8 cellular contexts compared by ENCODE assay signal in the genomic region with DNA sequence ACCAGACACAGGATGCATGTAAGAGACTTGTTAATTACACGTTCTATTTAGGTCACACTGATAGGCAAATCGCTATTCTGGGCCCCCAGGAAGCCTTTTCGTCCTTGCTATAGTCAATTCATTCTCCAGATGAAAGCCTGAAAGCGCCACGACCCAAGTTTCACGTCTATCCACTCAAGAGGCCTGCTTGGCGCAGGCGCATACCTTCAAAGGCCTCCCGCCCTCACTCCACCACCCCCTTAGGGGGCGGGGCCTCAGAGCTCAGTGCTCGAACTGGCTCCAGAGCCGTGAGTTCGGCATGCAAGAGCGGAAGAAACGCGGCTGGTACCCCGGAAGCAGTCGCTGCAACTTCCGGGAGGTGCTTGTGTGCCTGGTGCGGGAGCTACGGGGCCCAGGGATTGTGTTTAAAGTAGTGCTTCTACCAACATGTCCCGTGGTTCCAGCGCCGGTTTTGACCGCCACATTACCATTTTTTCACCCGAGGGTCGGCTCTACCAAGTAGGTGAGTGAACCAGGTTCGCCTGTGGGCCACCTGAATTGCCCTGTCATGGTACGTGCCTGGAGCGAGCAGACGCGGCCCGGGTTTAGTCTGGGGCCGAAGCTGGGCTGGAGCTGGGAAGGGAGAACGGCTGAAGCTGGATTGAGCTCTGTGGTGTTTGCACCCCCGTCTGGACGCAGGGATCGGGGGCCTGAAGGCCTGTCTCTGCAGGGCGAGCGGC. TPM values are rescaled to one million over a fixed set of nuclear protein-coding genes. Genes with fewer than 3 reads are reported as not detected.
DNase-seq lines count a peak whose midpoint lies in the region; ATAC-seq, FAIRE-seq and TF ChIP-seq lines count a peak whose summit lies in the region.

A gene (plus strand): TSS at position 332 of the 719 bp plus-strand sequence. CDS start 95 bp downstream, at position 427.

- peaks cover 6% of the 10 kb centered on the region for H3K36me3 Mint-ChIP-seq in T-cell

- H3K9me3 ChIP-seq in cardiac muscle cell (ENCODE audit: low read depth) (no peaks in the 10 kb centered on the region), trophoblast cell (ENCODE audit: insufficient read depth, low read depth, low read length) (no peaks in the 10 kb centered on the region), transverse colon (no peaks in the 10 kb centered on the region)

- H2BK12ac ChIP-seq in trophoblast cell (ENCODE audit: low read length): no peak within 1 kb of the TSS

- H3K36me3 ChIP-seq in cardiac muscle cell (no peaks in the 10 kb centered on the region), trophoblast cell (ENCODE audit: control insufficient read depth in 1 of 2, insufficient read depth in 2 of 2, low read length in 2 of 2) (peaks cover 3 to 5% of the 10 kb centered on the region in 2 experiments), transverse colon (no peaks in the 10 kb centered on the region)

- no peaks in the 10 kb centered on the region for H3K9me3 Mint-ChIP-seq in T-cell

- H3K4me1 Mint-ChIP-seq in T-cell: peaks cover 44 to 52% (median 52%) of the 10 kb centered on the region in 3 donors

- H3K27ac Mint-ChIP-seq in T-cell: peak within 1 kb of the TSS; percentile 97 to 98

- peaks cover 6% of the 10 kb centered on the region for H3K79me1 ChIP-seq in trophoblast cell (ENCODE audit: low read length)

- intact Hi-C loops in transverse colon (cut with DNase I; ENCODE audit: low total_unique reads): loop anchor here (5.0 kb wide), 2 partner anchors 45 to 110 kb away; a partner anchor contains a TSS

- H2AK5ac ChIP-seq in trophoblast cell (ENCODE audit: low read length): peak within 1 kb of the TSS; percentile 95

- DNase-seq in GM12891 (ENCODE audit: insufficient read length, low spot score): peak; percentile 74
- peak; percentile 92 for DNase-seq in NCI-H1436 treated with DMSO at 0.1 percent for 48 hours (lab: John Stamatoyannopoulos, UW)
- DNase-seq in T-cell: peak; percentile 97 to 100 (median 99)
- DNase-seq in cardiac muscle cell (ENCODE audit: low read depth in 1 of 2, low spot score in 1 of 2): peak; percentile 99 to 100
- DNase-seq in trophoblast cell: peak; percentile 100
- peak; percentile 100 for DNase-seq in transverse colon

- 0% methylated on average over 40 of the region's 40 CpGs for WGBS in adipose tissue, 3 donors
- no CpG with 5 or more reads among the region's 40 CpGs for WGBS in trophoblast cell (ENCODE audit: extremely low coverage, insufficient coverage, insufficient read length)
- WGBS in transverse colon (ENCODE audit: low coverage in 1 of 2), 2 donors: 0% methylated on average over 25 of the region's 40 CpGs; no CpG with 5 or more reads in 1 of the 2 donors

- ATAC-seq in HG02840 (IDR thresholded peaks at IDR 0.05; ENCODE audit: low FRiP score, unreplicated experiment): peak; percentile 87
- peak; percentile 94 to 98 (median 96) for ATAC-seq in T-cell (replicated peaks in 1 of 4)

- H2AFZ ChIP-seq in trophoblast cell (ENCODE audit: insufficient read depth, low read length, poor library complexity): peak within 1 kb of the TSS; percentile 75

- H3K14ac ChIP-seq in trophoblast cell (ENCODE audit: low read length): peak within 1 kb of the TSS; percentile 87

- peak; percentile 92 for FAIRE-seq in GM12891 (lab: Jason Lieb, UNC)

- H3K4me1 ChIP-seq in cardiac muscle cell (ENCODE audit: low read depth): peaks cover 28% of the 10 kb centered on the region
- H3K4me1 ChIP-seq in trophoblast cell (ENCODE audit: control insufficient read depth in 1 of 2, insufficient read depth in 2 of 2, low read length in 2 of 2): peaks cover 0 to 3% of the 10 kb centered on the region in 2 experiments
- peaks cover 12 to 47% (median 28%) of the 10 kb centered on the region in 4 donors for H3K4me1 ChIP-seq in transverse colon

- TF ChIP-seq POLR2A in GM12891 (IDR thresholded peaks at IDR 0.05; ENCODE audit: low read depth, low read length): peak; percentile 82
- peak; percentile 92 for TF ChIP-seq POLR2A in transverse colon (IDR thresholded peaks at IDR 0.05)

- H3K79me2 ChIP-seq in trophoblast cell (ENCODE audit: control insufficient read depth, insufficient read depth, low read length, poor library complexity): peaks cover 13% of the 10 kb centered on the region

- in situ Hi-C loops in transverse colon (cut with MboI; ENCODE audit: low pct_ligation_motif_present in 1 of 4, low pct_unique_long_range_greater_than_20kb in 1 of 4, low sequenced_read_pairs in 3 of 4): loop anchor here in 2 of 4 donors (10.0 to 25.0 kb wide), 2 partner anchors 113 to 120 kb away; a partner anchor contains a TSS

- H3K27ac ChIP-seq in adipose tissue (ENCODE audit: low read depth, low read length): peak within 1 kb of the TSS; percentile 45
- H3K27ac ChIP-seq in cardiac muscle cell: peak within 1 kb of the TSS; percentile 92
- H3K27ac ChIP-seq in trophoblast cell (ENCODE audit: low read depth, low read length): peak within 1 kb of the TSS; percentile 79
- H3K27ac ChIP-seq in transverse colon: peak within 1 kb of the TSS; percentile 89 to 91 (median 90)

- peak within 1 kb of the TSS; percentile 89 for H4K91ac ChIP-seq in trophoblast cell (ENCODE audit: low read depth, low read length)

- peak within 1 kb of the TSS; percentile 98 for H3K4me2 ChIP-seq in trophoblast cell (ENCODE audit: low read length)

- H3K9ac ChIP-seq in trophoblast cell (ENCODE audit: low read length): peak within 1 kb of the TSS; percentile 100

- no peaks in the 10 kb centered on the region for H3K27me3 ChIP-seq in cardiac muscle cell
- no peaks in the 10 kb centered on the region for H3K27me3 ChIP-seq in trophoblast cell (ENCODE audit: insufficient read depth, low read length)
- no peaks in the 10 kb centered on the region for H3K27me3 ChIP-seq in transverse colon

- no peak for TF ChIP-seq CTCF in cardiac muscle cell (IDR thresholded peaks at IDR 0.05; ENCODE audit: low read depth, low read length)
- TF ChIP-seq CTCF in transverse colon (IDR thresholded peaks at IDR 0.05): no peak

- peak within 1 kb of the TSS; percentile 87 for H4K12ac ChIP-seq in trophoblast cell (ENCODE audit: low read depth, low read length)

- H2BK120ac ChIP-seq in trophoblast cell (ENCODE audit: insufficient read depth, low read length, poor library complexity): peak within 1 kb of the TSS; percentile 90

- H3K4me3 ChIP-seq in cardiac muscle cell (peak within 1 kb of the TSS; percentile 54), trophoblast cell (ENCODE audit: low read depth, low read length) (peak within 1 kb of the TSS; percentile 99), transverse colon (peak within 1 kb of the TSS; percentile 58 to 68 (median 64))

- H3K27me3 Mint-ChIP-seq in T-cell: no peaks in the 10 kb centered on the region

- H3K23ac ChIP-seq in trophoblast cell (ENCODE audit: low read length): no peak within 1 kb of the TSS

- H3K18ac ChIP-seq in trophoblast cell (ENCODE audit: low read length): peak within 1 kb of the TSS; percentile 91

- CTCF ChIA-PET in T-cell (lab: Charles Lee): interaction anchor here (0.6 to 2.5 kb wide), 15 partner anchors 9 to 400 kb away, joined by 3 to 37 read pairs (median 5); a partner anchor contains a TSS

- peak within 1 kb of the TSS; percentile 99 for H3K4ac ChIP-seq in trophoblast cell (ENCODE audit: low read depth, low read length)

- H4K8ac ChIP-seq in trophoblast cell (ENCODE audit: low read depth, low read length): peak within 1 kb of the TSS; percentile 95

- H2BK5ac ChIP-seq in trophoblast cell (ENCODE audit: low read depth, low read length, poor library complexity): peak within 1 kb of the TSS; percentile 78

- peak; percentile 3 for TF ChIP-seq EP300 in transverse colon (IDR thresholded peaks at IDR 0.05; ENCODE audit: low read depth)

- peak within 1 kb of the TSS; percentile 99 for H3K4me3 Mint-ChIP-seq in T-cell

- POLR2A ChIA-PET in T-cell (lab: Charles Lee): interaction anchor here (0.5 to 1.9 kb wide), 25 partner anchors 8 to 754 kb away, joined by 3 to 49 read pairs (median 5); a partner anchor contains a TSS

TF ChIP-seq in GM12891, 5 proteins besides CTCF, POLR2A, EP300 and RAD21:
- peak; percentile 87 for TF ChIP-seq POLR2AphosphoS5 (IDR thresholded peaks at IDR 0.05; ENCODE audit: low read depth, low read length)
- TF ChIP-seq TAF1 (IDR thresholded peaks at IDR 0.05; ENCODE audit: low read depth, low read length): peak; percentile 69; the same call in 1 of the 2 replicates
- TF ChIP-seq POU2F2 (IDR thresholded peaks at IDR 0.05; ENCODE audit: low read depth, low read length): peak; percentile 82; the same call in 1 of the 2 replicates
- no peak for TF ChIP-seq SPI1 (IDR thresholded peaks at IDR 0.05; ENCODE audit: low read depth, low read length)

RNA-seq across cellular contexts. Expression of the gene that starts here (rescaled TPM):
- 354 TPM for polyA plus RNA-seq in GM12891 (2012; ENCODE audit: low read depth, missing spikeins)
- 100 to 1,000 TPM in 1 of 5 donors, 10 to 100 TPM in 4; 93.6 to 109 (median 96.9) TPM for total RNA-seq in T-cell
- polyA plus RNA-seq in adipose tissue: 100 to 1,000 TPM in 2 of 3 donors, 10 to 100 TPM in 1; 92.3 to 191 (median 173) TPM
- 143 and 221 TPM in 2 replicates for total RNA-seq in cardiac muscle cell
- polyA plus RNA-seq in cardiac muscle cell: 296 and 352 TPM in 2 replicates
- 454 and 493 TPM in 2 replicates for polyA plus RNA-seq in trophoblast cell (2013)
- total RNA-seq in transverse colon: 100 to 1,000 TPM in 2 of 4 donors, 10 to 100 TPM in 2; 24.5 to 141 (median 81.2) TPM

Comparison
In these comparisons a context has a peak if more than half of its experiments do, and no peak if none do; other contexts are left out.
1. Peak in every context shown above with its lines: DNase-seq, ATAC-seq, H3K4me3 ChIP-seq and H3K27ac ChIP-seq.